Comparison of ENCODE assay signal across 1 cellular context in the genomic region with DNA sequence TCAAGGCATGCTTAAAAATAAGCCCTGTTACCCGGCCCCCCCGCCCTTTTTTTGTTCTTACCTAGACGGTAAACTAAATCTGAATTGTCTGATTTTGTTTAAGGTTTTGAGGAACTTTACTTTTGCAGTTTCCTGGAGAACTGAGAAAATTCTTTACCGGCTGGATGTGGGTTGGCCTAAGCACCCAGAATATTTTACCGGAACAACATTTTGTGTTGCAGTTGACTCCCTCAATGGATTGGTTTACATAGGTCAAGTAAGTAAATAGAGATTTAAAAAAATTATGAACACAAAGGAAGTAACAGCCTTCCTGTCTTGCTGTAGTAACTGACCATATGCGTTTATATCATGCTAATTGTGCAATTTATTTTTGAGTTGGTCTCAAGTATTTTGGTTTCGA.
TF ChIP-seq lines count a peak whose summit lies in the region.

No MANE protein-coding gene starts in this region.

TF ChIP-seq in HCT116, 20 proteins besides CTCF, POLR2A, EP300 and RAD21 (continued from another document):
- no peak for TF ChIP-seq EZH2phosphoT487 (IDR thresholded peaks at IDR 0.05; ENCODE audit: borderline replicate concordance)
